In genomic region chr7:54817125-54817524, GRCh38 we compare ENCODE assay signal across 27 cellular contexts. TPM values are rescaled to one million over a fixed set of nuclear protein-coding genes. Genes with fewer than 3 reads are reported as not detected.
A peak's percentile ranks its signal among the peaks of the same experiment; 100 is the strongest.
DNase-seq lines count a peak whose midpoint lies in the region; FAIRE-seq and TF ChIP-seq lines count a peak whose summit lies in the region.
"Had no signal": no experiment of that assay in that cellular context is flagged by ENCODE, and none has a peak within 500 bp of the region (broad histone marks: within the 10 kb centered on the region; RNA-seq: fewer than 3 reads in every experiment).

No MANE protein-coding gene starts in this region.

- H4K20me1 ChIP-seq in BLaER1 (no peaks in the 10 kb centered on the region), PC-9 (ENCODE audit: insufficient read depth) (no peaks in the 10 kb centered on the region)

- in situ Hi-C loops in transverse colon (cut with MboI; ENCODE audit: low pct_ligation_motif_present in 1 of 4, low pct_unique_long_range_greater_than_20kb in 1 of 4, low sequenced_read_pairs in 3 of 4) = no loop called here

- no peaks in the 10 kb centered on the region for H3K9me2 ChIP-seq in PC-9 (ENCODE audit: insufficient read depth)

- no peaks in the 10 kb centered on the region for H3K9me3 ChIP-seq in BLaER1
- H3K9me3 ChIP-seq in PC-9 (ENCODE audit: insufficient read depth, low read depth) = peaks cover 18% of the 10 kb centered on the region
- no peaks in the 10 kb centered on the region for H3K9me3 ChIP-seq in transverse colon
- H3K9me3 ChIP-seq: Caco-2 had no signal

- no peak overlapping the region for H3K9ac ChIP-seq in BLaER1

- CTCF ChIA-PET in PC-9 (lab: Charles Lee) = no interaction called here

- no TSS peak for BruUV-seq in PC-9 (replicated peaks; lab: Mats Ljungman, UMichigan)

- peaks cover 25% of the 10 kb centered on the region for H3K4me1 ChIP-seq in BLaER1
- peaks cover 12% of the 10 kb centered on the region; the same call in 1 of the 2 replicates for H3K4me1 ChIP-seq in PC-9 (replicated peaks; ENCODE audit: insufficient read depth)
- H3K4me1 ChIP-seq in transverse colon = peaks cover 0 to 4% (median 0%) of the 10 kb centered on the region in 4 donors
- H3K4me1 ChIP-seq: Caco-2 had no signal

- intact Hi-C loops in PC-9 (cut with micrococcal nuclease; ENCODE audit: unreplicated experiment) (no loop called here), transverse colon (cut with DNase I; ENCODE audit: low total_unique reads) (no loop called here)

- TF ChIP-seq CTCF in PC-9 (conservative IDR thresholded peaks at IDR 0.05) (no peak), transverse colon (IDR thresholded peaks at IDR 0.05) (no peak)

- POLR2A ChIA-PET in PC-9 (lab: Charles Lee; ENCODE audit: unreplicated experiment) = no interaction called here

- no peaks in the 10 kb centered on the region for H3K27me3 ChIP-seq in BLaER1
- no peaks in the 10 kb centered on the region for H3K27me3 ChIP-seq in PC-9 (ENCODE audit: insufficient read depth, low read depth)
- H3K27me3 ChIP-seq in transverse colon = no peaks in the 10 kb centered on the region

- DNase-seq in GM18507 (ENCODE audit: extremely low spot score, insufficient read length, low read depth) (no peak), PC-9 (peak in 1 of 2 experiments; percentile 48), left kidney (ENCODE audit: low read depth, low spot score) (peak; percentile 71), SKM-1 (lab: John Stamatoyannopoulos, UW; ENCODE audit: unreplicated experiment) (no peak), NAMALWA (ENCODE audit: low spot score) (no peak), transverse colon (no peak)
- no peak for DNase-seq in activated T-cell treated with anti-CD3 and anti-CD28 coated beads, Interleukin-2, amount 50 U/mL, for 48 hours
- DNase-seq: Caco-2; CD8-positive, alpha-beta T cell; DMS 273 treated with DMSO at 0.1 percent for 48 hours; DMS79 treated with DMSO at 0.1 percent for 48 hours; GF-D8; KBM-7; MV-4-11; NCI-H2029; NCI-H2227 treated with DMSO at 0.1 percent for 48 hours; NCI-H526 treated with DMSO at 0.1 percent for 48 hours; SIG-M5; SW 1271 had no signal

- H2AFZ ChIP-seq in PC-9 = no peak overlapping the region

- TF ChIP-seq EP300 in transverse colon (IDR thresholded peaks at IDR 0.05; ENCODE audit: low read depth) = no peak

- peak overlapping the region; percentile 22 for H3K4me2 ChIP-seq in BLaER1
- H3K4me2 ChIP-seq in PC-9 = no peak overlapping the region

- no peaks in the 10 kb centered on the region for H3K79me2 ChIP-seq in PC-9 (ENCODE audit: low read depth)

- no peaks in the 10 kb centered on the region for H3K36me3 ChIP-seq in BLaER1
- H3K36me3 ChIP-seq in PC-9 (ENCODE audit: low read depth) = no peaks in the 10 kb centered on the region
- H3K36me3 ChIP-seq in transverse colon = no peaks in the 10 kb centered on the region

- 60 to 92% methylated on average over 3 to 5 of the region's 5 CpGs for WGBS in transverse colon (ENCODE audit: low coverage in 1 of 2), 2 donors

- H3K27ac ChIP-seq in BLaER1 (no peak overlapping the region), PC-9 (peak overlapping the region; percentile 2), transverse colon (no peak overlapping the region)
- H3K27ac ChIP-seq: C4-2B, SK-N-MC had no signal

- no peaks in the 10 kb centered on the region for H3F3A ChIP-seq in PC-9 (ENCODE audit: insufficient read depth, low read depth)

- FAIRE-seq in GM18507 (lab: Jason Lieb, UNC) = peak; percentile 21
- FAIRE-seq: A204.1, GM12892, GM19239, H54, RCC 7860 had no signal

- no peak for TF ChIP-seq POLR2A in transverse colon (IDR thresholded peaks at IDR 0.05)

- H3K4me3 ChIP-seq in BLaER1 (no peak overlapping the region), PC-9 (no peak overlapping the region), transverse colon (no peak overlapping the region)
- H3K4me3 ChIP-seq: SK-N-MC had no signal

RNA-seq across cellular contexts. Expression of gene SEC61G, which starts 58.1 kb away (rescaled TPM):
- total RNA-seq in PC-9 (2021) (203 and 261 TPM in 2 replicates), transverse colon (100 to 1,000 TPM in 2 of 4 donors, 10 to 100 TPM in 2; 33.6 to 247 (median 134) TPM)
